Comparison of ENCODE assay signal across 9 cellular contexts in the genomic region with DNA sequence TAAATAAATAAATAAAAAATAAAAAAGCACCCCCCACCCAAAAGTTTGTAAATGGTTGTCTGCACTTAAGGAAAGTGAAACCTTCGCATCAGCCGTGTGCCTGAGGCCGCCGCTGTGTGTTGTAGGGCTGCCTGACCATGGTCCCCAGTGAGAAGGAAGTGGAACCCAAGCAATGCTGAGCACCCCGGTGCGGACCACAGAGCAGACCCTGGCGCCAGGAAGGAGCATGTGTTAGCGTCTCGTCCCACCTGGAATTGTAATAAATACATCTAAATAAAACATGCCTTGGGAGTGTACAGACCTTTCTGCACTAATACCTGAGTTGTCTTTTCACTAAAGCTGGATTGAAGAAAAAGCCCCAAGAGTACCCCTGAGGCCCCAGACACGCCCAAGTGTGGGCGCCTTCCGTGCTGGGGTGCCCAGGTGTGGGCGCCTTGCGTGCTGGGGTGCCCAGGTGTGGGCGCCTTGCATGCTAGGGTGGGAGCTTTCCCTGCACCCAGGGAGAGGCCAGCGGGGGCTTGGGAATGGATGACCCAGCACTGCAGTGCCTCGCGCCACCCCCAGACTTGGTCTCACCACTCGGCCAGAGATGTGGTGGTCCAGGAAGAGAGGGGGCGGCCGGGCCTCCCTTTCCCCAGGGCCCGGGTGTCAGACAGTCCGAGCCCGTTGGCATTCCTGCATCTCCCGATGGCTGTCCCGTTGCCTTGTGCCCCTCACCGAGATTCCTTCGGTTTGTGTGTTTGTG. TPM values are rescaled to one million over a fixed set of nuclear protein-coding genes. Genes with fewer than 3 reads are reported as not detected.
A peak's percentile ranks its signal among the peaks of the same experiment; 100 is the strongest.
DNase-seq lines count a peak whose midpoint lies in the region; ATAC-seq and TF ChIP-seq lines count a peak whose summit lies in the region.
"Had no signal": no experiment of that assay in that cellular context is flagged by ENCODE, and none has a peak within 500 bp of the region (broad histone marks: within the 10 kb centered on the region; RNA-seq: fewer than 3 reads in every experiment).

No MANE protein-coding gene starts in this region.

- peak overlapping the region; percentile 74 for H3K27ac Mint-ChIP-seq in activated T-helper 2 cell treated with anti-CD3 and anti-CD28 coated beads, Interferon-gamma antibody, Interleukin-2, Interleukin-4, amounts not matched to agents 10 μg/mL and 5 μg/mL and 100 μg/mL, durations not matched to agents 14 hours and 24 hours and 36 hours

- H3K4me3 ChIP-seq in GM23248 (peak overlapping the region; percentile 76), psoas muscle (peak overlapping the region; percentile 75)

- intact Hi-C loops in activated T-helper 2 cell treated with anti-CD3 and anti-CD28 coated beads, Interferon-gamma antibody, Interleukin-2, Interleukin-4, amounts not matched to agents 10 μg/mL and 5 μg/mL and 100 μg/mL, durations not matched to agents 14 hours and 24 hours and 36 hours (cut with micrococcal nuclease) = loop anchor here (1.0 kb wide), 1 partner anchor 34 kb away; the partner anchor contains the start of genes HTT and HTT-AS
- intact Hi-C loops in psoas muscle (cut with DNase I) = loop anchor here in 1 of 2 donors (5.0 kb wide), 1 partner anchor 73 kb away; no protein-coding TSS in a partner anchor

- peak overlapping the region; percentile 79; the same call in 1 of the 2 replicates for H3K9ac ChIP-seq in GM23248

- ATAC-seq in psoas muscle = no peak
- ATAC-seq in GM19035 (IDR thresholded peaks at IDR 0.05; ENCODE audit: unreplicated experiment) = no peak
- no peak for ATAC-seq in GM19467 (IDR thresholded peaks at IDR 0.05; ENCODE audit: unreplicated experiment)

- DNase-seq in GM23248 = no peak
- DNase-seq in activated T-helper 2 cell treated with anti-CD3 and anti-CD28 coated beads, Interferon-gamma antibody, Interleukin-2, Interleukin-4, amounts not matched to agents 10 μg/mL and 5 μg/mL and 100 μg/mL, durations not matched to agents 14 hours and 24 hours and 36 hours (ENCODE audit: low spot score) = no peak
- DNase-seq in psoas muscle = peak in 1 of 2 donors; percentile 55
- DNase-seq in NCI-H524 treated with DMSO at 0.1 percent for 48 hours (lab: John Stamatoyannopoulos, UW) = no peak
- no peak for DNase-seq in GM03348 (ENCODE audit: low spot score)
- DNase-seq: NCI-H187 treated with DMSO at 0.1 percent for 48 hours had no signal

- no peaks in the 10 kb centered on the region for H3F3A ChIP-seq in GM23248 (ENCODE audit: insufficient read depth)

- TF ChIP-seq CTCF in psoas muscle (IDR thresholded peaks at IDR 0.05) = no peak

- H3K4me2 ChIP-seq in GM23248 (ENCODE audit: unreplicated experiment) = no peak overlapping the region

- peaks cover 3% of the 10 kb centered on the region for H3K27me3 Mint-ChIP-seq in activated T-helper 2 cell treated with anti-CD3 and anti-CD28 coated beads, Interferon-gamma antibody, Interleukin-2, Interleukin-4, amounts not matched to agents 10 μg/mL and 5 μg/mL and 100 μg/mL, durations not matched to agents 14 hours and 24 hours and 36 hours (ENCODE audit: low read depth)

- H3K36me3 ChIP-seq in GM23248 (ENCODE audit: low read depth) (no peaks in the 10 kb centered on the region), psoas muscle (ENCODE audit: insufficient read depth in 1 of 2, low read depth in 1 of 2) (no peaks in the 10 kb centered on the region)

- peaks cover 5% of the 10 kb centered on the region for H3K9me3 Mint-ChIP-seq in activated T-helper 2 cell treated with anti-CD3 and anti-CD28 coated beads, Interferon-gamma antibody, Interleukin-2, Interleukin-4, amounts not matched to agents 10 μg/mL and 5 μg/mL and 100 μg/mL, durations not matched to agents 14 hours and 24 hours and 36 hours

- peak; percentile 30 for TF ChIP-seq POLR2A in GM15510 (IDR thresholded peaks at IDR 0.05; ENCODE audit: borderline replicate concordance, extremely low read depth, insufficient read length)

- H4K20me1 ChIP-seq in GM23248 (ENCODE audit: insufficient read depth) = no peaks in the 10 kb centered on the region

- no peaks in the 10 kb centered on the region for H3K9me2 ChIP-seq in GM23248 (ENCODE audit: insufficient read depth)

- H3K4me1 ChIP-seq in GM23248 (ENCODE audit: insufficient read depth) (peaks cover 10% of the 10 kb centered on the region; the same call in 1 of the 2 replicates), psoas muscle (peaks cover 8% of the 10 kb centered on the region)

- no peaks in the 10 kb centered on the region for H3K27me3 ChIP-seq in GM23248 (replicated peaks; ENCODE audit: insufficient read depth)
- no peaks in the 10 kb centered on the region for H3K27me3 ChIP-seq in psoas muscle (ENCODE audit: insufficient read depth in 3 of 3, low read length in 2 of 3)

- in situ Hi-C loops in GM23248 (cut with MboI) = no loop called here

- peak overlapping the region; percentile 84 for H3K4me3 Mint-ChIP-seq in activated T-helper 2 cell treated with anti-CD3 and anti-CD28 coated beads, Interferon-gamma antibody, Interleukin-2, Interleukin-4, amounts not matched to agents 10 μg/mL and 5 μg/mL and 100 μg/mL, durations not matched to agents 14 hours and 24 hours and 36 hours (ENCODE audit: low read depth)

- H3K79me2 ChIP-seq in GM23248 (ENCODE audit: insufficient read depth) = no peaks in the 10 kb centered on the region

- no peak overlapping the region for H3K27ac ChIP-seq in GM23248
- peak overlapping the region; percentile 81 for H3K27ac ChIP-seq in psoas muscle

- H3K9me3 ChIP-seq in GM23248 (ENCODE audit: low read depth) (no peaks in the 10 kb centered on the region), psoas muscle (no peaks in the 10 kb centered on the region)

- H3K36me3 Mint-ChIP-seq in activated T-helper 2 cell treated with anti-CD3 and anti-CD28 coated beads, Interferon-gamma antibody, Interleukin-2, Interleukin-4, amounts not matched to agents 10 μg/mL and 5 μg/mL and 100 μg/mL, durations not matched to agents 14 hours and 24 hours and 36 hours (ENCODE audit: low read depth) = peaks cover 5% of the 10 kb centered on the region

- H2AFZ ChIP-seq in GM23248 = peak overlapping the region; percentile 85

- WGBS in GM23248 (ENCODE audit: low coverage in 1 of 2, low lambda C conversion rate in 2 of 2, missing lambda C conversion rate in 2 of 2), 2 experiments = 90 to 91% methylated on average over 23 to 28 of the region's 28 CpGs
- 81 to 85% (median 84%) methylated on average over 28 of the region's 28 CpGs for WGBS in psoas muscle, 3 donors

- peaks cover 45% of the 10 kb centered on the region for H3K4me1 Mint-ChIP-seq in activated T-helper 2 cell treated with anti-CD3 and anti-CD28 coated beads, Interferon-gamma antibody, Interleukin-2, Interleukin-4, amounts not matched to agents 10 μg/mL and 5 μg/mL and 100 μg/mL, durations not matched to agents 14 hours and 24 hours and 36 hours (ENCODE audit: low read depth)

RNA-seq across cellular contexts. Expression of gene HTT-AS, which starts 33.7 kb away (rescaled TPM):
- total RNA-seq in GM23248 (2014; rRNA removed; shearing (Covaris generic)) = not detected in 2 replicates
- not detected in 2 replicates for polyA plus RNA-seq in GM23248 (2016; fragmentation: Nextera tagmentation; extraction: Ambion mirVana)
- total RNA-seq in activated T-helper 2 cell treated with anti-CD3 and anti-CD28 coated beads, Interferon-gamma antibody, Interleukin-2, Interleukin-4, amounts not matched to agents 10 μg/mL and 5 μg/mL and 100 μg/mL, durations not matched to agents 14 hours and 24 hours and 36 hours = not detected in 2 replicates
- total RNA-seq in psoas muscle = not detected
- not detected for polyA plus RNA-seq in psoas muscle

RNA-seq across cellular contexts. Expression of gene HTT, which starts 33.9 kb away (rescaled TPM):
- 14.8 and 26.5 TPM in 2 replicates for total RNA-seq in GM23248 (2014; rRNA removed; shearing (Covaris generic))
- polyA plus RNA-seq in GM23248 (2016; fragmentation: Nextera tagmentation; extraction: Ambion mirVana) (7.0 and 8.2 TPM in 2 replicates), psoas muscle (10 to 100 TPM in 2 of 3 donors, 1 to 10 TPM in 1; 6.7 to 25.2 (median 10.2) TPM)
- 65.3 and 71.9 TPM in 2 replicates for total RNA-seq in activated T-helper 2 cell treated with anti-CD3 and anti-CD28 coated beads, Interferon-gamma antibody, Interleukin-2, Interleukin-4, amounts not matched to agents 10 μg/mL and 5 μg/mL and 100 μg/mL, durations not matched to agents 14 hours and 24 hours and 36 hours
- 10 to 100 TPM; 29.6 to 39.9 (median 31.5) TPM for total RNA-seq in psoas muscle
